8 cellular contexts compared by ENCODE assay signal in genomic region chr16:85613609-85614337, GRCh38. TPM values are rescaled to one million over a fixed set of nuclear protein-coding genes. Genes with fewer than 3 reads are reported as not detected.
DNase-seq lines count a peak whose midpoint lies in the region; TF ChIP-seq lines count a peak whose summit lies in the region.

No MANE protein-coding gene starts in this region.

- H3K27ac ChIP-seq in stomach: peak overlapping the region; percentile 93 to 98 (median 97)

- no peak for TF ChIP-seq POLR2A in stomach (IDR thresholded peaks at IDR 0.05)

- WGBS in stomach, 5 donors: 0 to 2% (median 1%) methylated on average over 23 to 65 of the region's 67 CpGs

- peaks cover 0 to 7% (median 0%) of the 10 kb centered on the region in 4 donors for H3K36me3 ChIP-seq in stomach

- H3K4me1 ChIP-seq in stomach: peaks cover 71 to 100% (median 92%) of the 10 kb centered on the region in 4 donors

- H3K9me3 ChIP-seq in stomach: no peaks in the 10 kb centered on the region

- no peak for TF ChIP-seq EP300 in stomach (IDR thresholded peaks at IDR 0.05)

- in situ Hi-C loops in astrocyte of the spinal cord (cut with HindIII; ENCODE audit: low sequenced_read_pairs): no loop called here

- peak overlapping the region; percentile 49 for H3K4me3 ChIP-seq in astrocyte of the spinal cord (ENCODE audit: low read depth, low read length)
- H3K4me3 ChIP-seq in stomach: peak overlapping the region; percentile 58 to 78 (median 64)

- no peaks in the 10 kb centered on the region for H3K27me3 ChIP-seq in stomach

- intact Hi-C loops in stomach (cut with DNase I; ENCODE audit: low total_unique reads): no loop called here

- TF ChIP-seq CTCF in GM20000 (IDR thresholded peaks at IDR 0.05; ENCODE audit: extremely low read depth, missing control alignments): no peak
- no peak for TF ChIP-seq CTCF in astrocyte of the spinal cord (IDR thresholded peaks at IDR 0.05; ENCODE audit: low read depth, low read length)
- no peak for TF ChIP-seq CTCF in stomach (IDR thresholded peaks at IDR 0.05)

- DNase-seq in AG08396 (ENCODE audit: low spot score) (peak; percentile 60), GM20000 (ENCODE audit: low spot score) (peak; percentile 70), NOMO-1 (lab: John Stamatoyannopoulos, UW; ENCODE audit: unreplicated experiment in 2 of 2) (peak; percentile 46 to 60), astrocyte of the spinal cord (ENCODE audit: low read depth, low spot score) (no peak), islet precursor cell (peak; percentile 88), stomach (peak; percentile 55), foreskin melanocyte (no peak), NCI-H774 (lab: John Stamatoyannopoulos, UW) (no peak)

RNA-seq across cellular contexts. Expression of gene GSE1, which starts 0.7 kb away (rescaled TPM):
- total RNA-seq in stomach: 100 to 1,000 TPM in 4 of 5 donors, 10 to 100 TPM in 1; 58.2 to 294 (median 141) TPM
- polyA plus RNA-seq in stomach: 10 to 100 TPM; 11.8 to 21.1 (median 12.9) TPM

Comparison
In these comparisons a context has a peak if more than half of its experiments do, and no peak if none do; other contexts are left out.
1. DNase-seq: peak in AG08396 (single experiment), GM20000 (single experiment), NOMO-1 (2 of 2), islet precursor cell (single experiment) and stomach (single experiment); none in astrocyte of the spinal cord (single experiment), foreskin melanocyte (single experiment) and NCI-H774 (single experiment).